Comparison of ENCODE assay signal across 1 cellular context in genomic region chr11:105202844-105203548, GRCh38.
TF ChIP-seq lines count a peak whose summit lies in the region.

No MANE protein-coding gene starts in this region.

TF ChIP-seq in HepG2, 621 proteins besides CTCF, POLR2A, EP300 and RAD21 (continued from another document):
- TF ChIP-seq FOXA1 (IDR thresholded peaks at IDR 0.05): no peak
- TF ChIP-seq FOXA1 (CRISPR knock-in tag; IDR thresholded peaks at IDR 0.05): peak; percentile 56; the same call in 1 of the 2 replicates
- TF ChIP-seq CBFB (CRISPR knock-in tag; IDR thresholded peaks at IDR 0.05): peak; percentile 71; the same call in 1 of the 2 replicates
- peak; percentile 38; the same call in 1 of the 2 replicates for TF ChIP-seq ARID2 (CRISPR knock-in tag; IDR thresholded peaks at IDR 0.05; ENCODE audit: borderline replicate concordance)
- TF ChIP-seq SMAD1 (CRISPR knock-in tag; IDR thresholded peaks at IDR 0.05; ENCODE audit: borderline replicate concordance, low read depth): no peak
- 0 out of 2 replicates have a peak, but pooled peaks have one; percentile 24 for TF ChIP-seq POLR2G (IDR thresholded peaks at IDR 0.05; ENCODE audit: low read depth, low read length)
- 0 out of 2 replicates have a peak, but pooled peaks have one; percentile 22 for TF ChIP-seq DMAP1 (CRISPR knock-in tag; IDR thresholded peaks at IDR 0.05)
- TF ChIP-seq ETV5 (CRISPR knock-in tag; IDR thresholded peaks at IDR 0.05; ENCODE audit: borderline replicate concordance): peak; percentile 36; the same call in 1 of the 2 replicates
- peak; percentile 68; the same call in 1 of the 2 replicates for TF ChIP-seq GFI1 (CRISPR knock-in tag; IDR thresholded peaks at IDR 0.05; ENCODE audit: borderline replicate concordance)
- TF ChIP-seq MED1 (CRISPR knock-in tag; IDR thresholded peaks at IDR 0.05): peak; percentile 71
- TF ChIP-seq HMG20A (CRISPR knock-in tag; IDR thresholded peaks at IDR 0.05; ENCODE audit: borderline replicate concordance): peak; percentile 93
- no peak for TF ChIP-seq TAF1 (CRISPR knock-in tag; IDR thresholded peaks at IDR 0.05)
- TF ChIP-seq RXRB (CRISPR knock-in tag; IDR thresholded peaks at IDR 0.05; ENCODE audit: borderline replicate concordance): peak; percentile 73
- TF ChIP-seq STAG1 (CRISPR knock-in tag; IDR thresholded peaks at IDR 0.05): peak; percentile 40
- TF ChIP-seq THAP8 (CRISPR knock-in tag; IDR thresholded peaks at IDR 0.05; ENCODE audit: borderline replicate concordance): no peak
- TF ChIP-seq FOXP1 (IDR thresholded peaks at IDR 0.05): no peak
- TF ChIP-seq FOXP1 (CRISPR knock-in tag; IDR thresholded peaks at IDR 0.05): peak; percentile 55; the same call in 1 of the 2 replicates
- no peak; the same call in 1 of the 2 replicates for TF ChIP-seq ZNF644 (CRISPR knock-in tag; IDR thresholded peaks at IDR 0.05; ENCODE audit: low read depth)
- peak; percentile 35; the same call in 1 of the 2 replicates for TF ChIP-seq SIX4 (CRISPR knock-in tag; IDR thresholded peaks at IDR 0.05)
- peak; percentile 65; the same call in 1 of the 2 replicates for TF ChIP-seq GATA4 (IDR thresholded peaks at IDR 0.05; ENCODE audit: borderline replicate concordance, low read depth)
- TF ChIP-seq SOX13 (IDR thresholded peaks at IDR 0.05): peak; percentile 81
- peak in 1 of 2 experiments; percentile 98; a peak in 2 of 4 replicates for TF ChIP-seq SOX13 (CRISPR knock-in tag; conservative IDR thresholded peaks at IDR 0.05 in 1 of 2, IDR thresholded peaks at IDR 0.05 in 1 of 2)
- TF ChIP-seq HMG20B (CRISPR knock-in tag; conservative IDR thresholded peaks at IDR 0.05): peak; percentile 76; the same call in 1 of the 2 replicates
- TF ChIP-seq HOMEZ (CRISPR knock-in tag; IDR thresholded peaks at IDR 0.05; ENCODE audit: low read depth): peak; percentile 65; the same call in 1 of the 2 replicates
- TF ChIP-seq YEATS4 (CRISPR knock-in tag; IDR thresholded peaks at IDR 0.05; ENCODE audit: borderline replicate concordance): peak; percentile 36; the same call in 1 of the 2 replicates
- TF ChIP-seq ZGPAT (CRISPR knock-in tag; IDR thresholded peaks at IDR 0.05): peak; percentile 80
- 0 out of 2 replicates have a peak, but pooled peaks have one; percentile 8 for TF ChIP-seq TFAP4 (IDR thresholded peaks at IDR 0.05; ENCODE audit: borderline replicate concordance, low read depth)
- peak; percentile 90; the same call in 1 of the 2 replicates for TF ChIP-seq AHDC1 (CRISPR knock-in tag; IDR thresholded peaks at IDR 0.05; ENCODE audit: borderline replicate concordance)
- TF ChIP-seq HNF1A (IDR thresholded peaks at IDR 0.05; ENCODE audit: low read depth): peak; percentile 94
- TF ChIP-seq HNF1A (CRISPR knock-in tag; IDR thresholded peaks at IDR 0.05; ENCODE audit: borderline replicate concordance): peak; percentile 97
- TF ChIP-seq MED13 (CRISPR knock-in tag; IDR thresholded peaks at IDR 0.05): peak; percentile 58; the same call in 1 of the 2 replicates
- peak; percentile 83 for TF ChIP-seq NFKBIZ (CRISPR knock-in tag; IDR thresholded peaks at IDR 0.05)
- TF ChIP-seq ZBTB43 (CRISPR knock-in tag; conservative IDR thresholded peaks at IDR 0.05): 0 out of 2 replicates have a peak, but pooled peaks have one; percentile 12
- TF ChIP-seq PITX1 (CRISPR knock-in tag; IDR thresholded peaks at IDR 0.05): peak; percentile 54; the same call in 1 of the 2 replicates
- peak; percentile 74 for TF ChIP-seq ZNF503 (CRISPR knock-in tag; IDR thresholded peaks at IDR 0.05)
- TF ChIP-seq POGZ (CRISPR knock-in tag; IDR thresholded peaks at IDR 0.05): peak; percentile 50
- peak; percentile 37; the same call in 1 of the 2 replicates for TF ChIP-seq IRF2 (CRISPR knock-in tag; IDR thresholded peaks at IDR 0.05)
- peak; percentile 91 for TF ChIP-seq NCOA2 (CRISPR knock-in tag; IDR thresholded peaks at IDR 0.05)
- TF ChIP-seq ZKSCAN8 (CRISPR knock-in tag; IDR thresholded peaks at IDR 0.05; ENCODE audit: borderline replicate concordance): 0 out of 2 replicates have a peak, but pooled peaks have one; percentile 51
- peak; percentile 50; the same call in 1 of the 2 replicates for TF ChIP-seq DRAP1 (CRISPR knock-in tag; IDR thresholded peaks at IDR 0.05)
- no peak for TF ChIP-seq MBD4 (IDR thresholded peaks at IDR 0.05; ENCODE audit: borderline replicate concordance, low read length)
- TF ChIP-seq SOX6 (IDR thresholded peaks at IDR 0.05): no peak
- TF ChIP-seq SOX6 (CRISPR knock-in tag; IDR thresholded peaks at IDR 0.05): peak; percentile 97
- peak; percentile 32 for TF ChIP-seq HNF4G (IDR thresholded peaks at IDR 0.05; ENCODE audit: borderline replicate concordance, low read depth, low read length)
- no peak for TF ChIP-seq HNF4G (CRISPR knock-in tag; IDR thresholded peaks at IDR 0.05; ENCODE audit: borderline replicate concordance, low read depth)
- TF ChIP-seq ASH2L (IDR thresholded peaks at IDR 0.05; ENCODE audit: insufficient read length, low read depth, low read length): peak; percentile 79
TF ChIP-seq in HepG2: peak in this region for 104.
